In the genomic region with DNA sequence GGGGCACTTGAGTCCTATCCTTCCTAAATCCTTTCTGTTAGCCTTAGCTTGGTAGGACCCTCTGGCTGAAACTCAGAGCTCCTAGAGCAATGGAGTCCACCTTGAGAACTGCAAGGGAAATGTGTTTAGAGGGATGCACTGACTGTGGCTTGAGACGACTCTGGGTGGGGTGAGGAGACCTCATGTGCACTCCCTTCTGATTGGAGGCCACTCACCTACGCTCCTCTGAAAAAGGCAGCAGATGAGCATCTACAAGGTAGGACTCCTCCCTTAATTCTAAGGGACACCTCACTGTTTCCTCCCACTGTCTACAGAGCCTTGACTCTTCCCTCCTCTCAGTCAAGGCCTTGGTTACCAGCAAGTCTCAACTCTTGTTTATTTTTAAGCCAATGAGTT, we compare ENCODE assay signal across 10 cellular contexts. TPM values are rescaled to one million over a fixed set of nuclear protein-coding genes. Genes with fewer than 3 reads are reported as not detected.
DNase-seq lines count a peak whose midpoint lies in the region; ATAC-seq and TF ChIP-seq lines count a peak whose summit lies in the region.
"Had no signal": no experiment of that assay in that cellular context is flagged by ENCODE, and none has a peak within 500 bp of the region (broad histone marks: within the 10 kb centered on the region; RNA-seq: fewer than 3 reads in every experiment).

No MANE protein-coding gene starts in this region.

- H3K4me1 ChIP-seq in iPS-18a (ENCODE audit: control insufficient read depth, low read depth, low read length) (peaks cover 50% of the 10 kb centered on the region), suprapubic skin (peaks cover 78% of the 10 kb centered on the region), mucosa of descending colon (ENCODE audit: low read depth) (peaks cover 30% of the 10 kb centered on the region)

- H3K27ac ChIP-seq in iPS-18a (ENCODE audit: low read length) (no peak overlapping the region), suprapubic skin (peak overlapping the region; percentile 99)

- H3K9ac ChIP-seq in iPS-18a (ENCODE audit: low read length), result no peak overlapping the region

- 83% methylated on average over 2 of the region's 2 CpGs for WGBS in suprapubic skin

- DNase-seq in T-helper 1 cell, result no peak
- no peak for DNase-seq in activated naive CD4-positive, alpha-beta T cell treated with anti-CD3 and anti-CD28 coated beads, Interleukin-2, amount 50 U/mL, for 72 hours (ENCODE audit: low spot score in 2 of 2)
- DNase-seq in suprapubic skin (ENCODE audit: low spot score in 2 of 2), result no peak
- no peak for DNase-seq in anterior cingulate cortex (lab: John Stamatoyannopoulos, UW)
- no peak for DNase-seq in mucosa of descending colon
- DNase-seq in NCI-H1105 treated with DMSO at 0.1 percent for 48 hours (lab: John Stamatoyannopoulos, UW), result no peak

- TF ChIP-seq POLR2A in suprapubic skin (IDR thresholded peaks at IDR 0.05), result no peak

- peaks cover 42% of the 10 kb centered on the region for H3K4me1 Mint-ChIP-seq in T-helper 1 cell treated with Interleukin-12 subunit alpha and Interleukin-12 subunit beta and Interleukin-4 antibody, amounts not matched to agents 30 μg/mL and 1 μg/mL, for 36 hours (ENCODE audit: low read depth)

- TF ChIP-seq CTCF in suprapubic skin (IDR thresholded peaks at IDR 0.05) (no peak), mucosa of descending colon (IDR thresholded peaks at IDR 0.05) (no peak)

- H3K9me3 Mint-ChIP-seq in T-helper 1 cell treated with Interleukin-12 subunit alpha and Interleukin-12 subunit beta and Interleukin-4 antibody, amounts not matched to agents 30 μg/mL and 1 μg/mL, for 36 hours, result no peaks in the 10 kb centered on the region
- no peaks in the 10 kb centered on the region for H3K9me3 Mint-ChIP-seq in activated naive CD4-positive, alpha-beta T cell treated with anti-CD3 and anti-CD28 coated beads, Interleukin-2, amount 50 U/mL, for 72 hours

- no peak for TF ChIP-seq EP300 in suprapubic skin (IDR thresholded peaks at IDR 0.05)

- H3K36me3 Mint-ChIP-seq in T-helper 1 cell treated with Interleukin-12 subunit alpha and Interleukin-12 subunit beta and Interleukin-4 antibody, amounts not matched to agents 30 μg/mL and 1 μg/mL, for 36 hours (ENCODE audit: low read depth), result peaks cover 4% of the 10 kb centered on the region
- no peaks in the 10 kb centered on the region for H3K36me3 Mint-ChIP-seq in activated naive CD4-positive, alpha-beta T cell treated with anti-CD3 and anti-CD28 coated beads, Interleukin-2, amount 50 U/mL, for 72 hours

- no peak for ATAC-seq in activated naive CD4-positive, alpha-beta T cell treated with anti-CD3 and anti-CD28 coated beads, Interleukin-2, amount 50 U/mL, for 72 hours
- no peak for ATAC-seq in mucosa of descending colon

- H3K27me3 ChIP-seq in iPS-18a (ENCODE audit: control insufficient read depth, insufficient read depth, low read length), result no peaks in the 10 kb centered on the region
- no peaks in the 10 kb centered on the region for H3K27me3 ChIP-seq in suprapubic skin

- H3K4me3 ChIP-seq in iPS-18a (ENCODE audit: low read length), result peak overlapping the region; percentile 85
- H3K4me3 ChIP-seq in suprapubic skin, result peak overlapping the region; percentile 72
- H3K4me3 ChIP-seq in mucosa of descending colon, result no peak overlapping the region

- H3K36me3 ChIP-seq in iPS-18a (ENCODE audit: control insufficient read depth, low read depth, low read length) (no peaks in the 10 kb centered on the region), suprapubic skin (no peaks in the 10 kb centered on the region), mucosa of descending colon (ENCODE audit: low read depth) (peaks cover 6% of the 10 kb centered on the region)

- intact Hi-C loops in mucosa of descending colon (cut with DNase I, micrococcal nuclease), result no loop called here

- H3K27ac Mint-ChIP-seq in T-helper 1 cell treated with Interleukin-12 subunit alpha and Interleukin-12 subunit beta and Interleukin-4 antibody, amounts not matched to agents 30 μg/mL and 1 μg/mL, for 36 hours, result peak overlapping the region; percentile 86
- H3K27ac Mint-ChIP-seq in activated naive CD4-positive, alpha-beta T cell treated with anti-CD3 and anti-CD28 coated beads, Interleukin-2, amount 50 U/mL, for 72 hours, result peak overlapping the region; percentile 62 to 92

- no peaks in the 10 kb centered on the region for H3K9me3 ChIP-seq in iPS-18a (ENCODE audit: control insufficient read depth, low read depth, low read length)
- no peaks in the 10 kb centered on the region for H3K9me3 ChIP-seq in suprapubic skin
- H3K9me3 ChIP-seq in mucosa of descending colon, result no peaks in the 10 kb centered on the region

- no peaks in the 10 kb centered on the region for H3K27me3 Mint-ChIP-seq in T-helper 1 cell treated with Interleukin-12 subunit alpha and Interleukin-12 subunit beta and Interleukin-4 antibody, amounts not matched to agents 30 μg/mL and 1 μg/mL, for 36 hours (ENCODE audit: low read depth)

- H3K4me3 Mint-ChIP-seq in T-helper 1 cell treated with Interleukin-12 subunit alpha and Interleukin-12 subunit beta and Interleukin-4 antibody, amounts not matched to agents 30 μg/mL and 1 μg/mL, for 36 hours, result peak overlapping the region; percentile 92

RNA-seq across cellular contexts. Expression of gene MAP3K12, which starts 1.0 kb away (rescaled TPM):
- 10 to 100 TPM in 1 of 2 donors, 1 to 10 TPM in 1; 9.5 to 21.7 TPM for total RNA-seq in activated naive CD4-positive, alpha-beta T cell treated with anti-CD3 and anti-CD28 coated beads, Interleukin-2, amount 50 U/mL, for 72 hours
- total RNA-seq in suprapubic skin (10 to 100 TPM in 1 of 4 donors, 1 to 10 TPM in 3; 4.8 to 14.0 (median 5.9) TPM), mucosa of descending colon (10 to 100 TPM in 1 of 3 donors, 1 to 10 TPM in 2; 3.2 to 18.8 (median 8.9) TPM)

RNA-seq across cellular contexts. Expression of gene TARBP2, which starts 2.9 kb away (rescaled TPM):
- 10 to 100 TPM; 29.9 to 30.4 TPM for total RNA-seq in activated naive CD4-positive, alpha-beta T cell treated with anti-CD3 and anti-CD28 coated beads, Interleukin-2, amount 50 U/mL, for 72 hours
- total RNA-seq in suprapubic skin, result 10 to 100 TPM; 25.5 to 42.0 (median 28.6) TPM
- 10 to 100 TPM; 22.9 to 26.8 (median 25.1) TPM for total RNA-seq in mucosa of descending colon

RNA-seq across cellular contexts. Expression of gene NPFF, which starts 9.1 kb away (rescaled TPM):
- total RNA-seq in activated naive CD4-positive, alpha-beta T cell treated with anti-CD3 and anti-CD28 coated beads, Interleukin-2, amount 50 U/mL, for 72 hours, result not detected
- total RNA-seq in suprapubic skin, result not detected
- total RNA-seq in mucosa of descending colon, result not detected
- total RNA-seq: dermis microvascular lymphatic vessel endothelial cell; T-helper 2 cell treated with Interferon-gamma antibody and Interleukin-4, amounts not matched to agents 100 ng/mL and 5 ng/mL, for 36 hours had no signal

RNA-seq across cellular contexts. Expression of gene PCBP2, which starts 46.3 kb away (rescaled TPM):
- total RNA-seq in activated naive CD4-positive, alpha-beta T cell treated with anti-CD3 and anti-CD28 coated beads, Interleukin-2, amount 50 U/mL, for 72 hours, result 1,000 to 10,000 TPM in 1 of 2 donors, 100 to 1,000 TPM in 1; 786 to 1,016 TPM
- total RNA-seq in suprapubic skin, result 100 to 1,000 TPM; 480 to 803 (median 584) TPM
- 100 to 1,000 TPM; 584 to 701 (median 615) TPM for total RNA-seq in mucosa of descending colon

RNA-seq across cellular contexts. Expression of gene PRR13, which starts 56.7 kb away (rescaled TPM):
- total RNA-seq in activated naive CD4-positive, alpha-beta T cell treated with anti-CD3 and anti-CD28 coated beads, Interleukin-2, amount 50 U/mL, for 72 hours, result 100 to 1,000 TPM; 170 to 226 TPM
- total RNA-seq in suprapubic skin (10 to 100 TPM; 40.7 to 77.9 (median 57.4) TPM), mucosa of descending colon (100 to 1,000 TPM; 283 to 581 (median 528) TPM)
